In the genomic region with DNA sequence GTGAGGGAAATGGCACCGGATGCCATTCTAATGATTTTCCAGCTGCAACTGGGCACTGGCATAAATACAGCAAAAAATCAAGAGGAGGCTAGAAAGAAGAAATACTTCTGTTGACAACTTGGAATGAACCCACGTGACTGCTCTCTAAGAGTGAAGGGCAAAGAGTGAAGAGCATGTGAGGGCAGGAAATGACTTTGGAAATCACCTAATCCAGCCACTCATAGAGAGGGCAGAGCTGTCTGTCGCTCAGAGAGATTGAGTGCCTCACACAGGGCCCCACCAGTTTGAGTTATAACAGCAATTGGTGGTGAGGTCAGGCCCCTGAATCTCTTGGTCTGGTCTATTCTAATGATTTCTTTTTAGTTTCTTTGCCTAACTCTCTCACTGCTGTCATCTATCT, we compare ENCODE assay signal across 10 cellular contexts. TPM values are rescaled to one million over a fixed set of nuclear protein-coding genes. Genes with fewer than 3 reads are reported as not detected.
DNase-seq lines count a peak whose midpoint lies in the region; ATAC-seq, FAIRE-seq and TF ChIP-seq lines count a peak whose summit lies in the region.
"Had no signal": no experiment of that assay in that cellular context is flagged by ENCODE, and none has a peak within 500 bp of the region (broad histone marks: within the 10 kb centered on the region; RNA-seq: fewer than 3 reads in every experiment).

No MANE protein-coding gene starts in this region.

- H4K20me1 ChIP-seq in hepatocyte (ENCODE audit: insufficient read depth, poor library complexity, severe bottlenecking): no peaks in the 10 kb centered on the region

- H3K9me3 ChIP-seq in hepatocyte (ENCODE audit: low read depth): no peaks in the 10 kb centered on the region

- peak; percentile 60 for DNase-seq in A172 (ENCODE audit: low spot score)
- DNase-seq in T-helper 9 cell: peak; percentile 23
- peak; percentile 73 for DNase-seq in hepatocyte (ENCODE audit: low spot score)
- DNase-seq in NCI-H2081 (lab: John Stamatoyannopoulos, UW): no peak
- DNase-seq in GM19239 (ENCODE audit: insufficient read length, low spot score): no peak
- DNase-seq in inferior parietal cortex (ENCODE audit: extremely low spot score): no peak
- DNase-seq: DND-41, NCI-H1048 had no signal

- H3K36me3 ChIP-seq in hepatocyte (replicated peaks; ENCODE audit: insufficient read depth, low read depth): no peaks in the 10 kb centered on the region

- ATAC-seq in GM21423 (IDR thresholded peaks at IDR 0.05; ENCODE audit: unreplicated experiment) (peak; percentile 30), GM18517 (IDR thresholded peaks at IDR 0.05; ENCODE audit: unreplicated experiment) (no peak)

- no peaks in the 10 kb centered on the region for H3K27me3 ChIP-seq in hepatocyte

- WGBS in hepatocyte (ENCODE audit: low lambda C conversion rate, missing lambda C conversion rate): 44% methylated on average over 3 of the region's 3 CpGs

- no peaks in the 10 kb centered on the region for H3K79me2 ChIP-seq in hepatocyte

- H3K4me1 ChIP-seq in hepatocyte (ENCODE audit: insufficient read depth): peaks cover 15% of the 10 kb centered on the region

- no peak for TF ChIP-seq CTCF in hepatocyte (IDR thresholded peaks at IDR 0.05; ENCODE audit: poor library complexity)

- no peak overlapping the region for H2AFZ ChIP-seq in hepatocyte

- H3K4me3 ChIP-seq in hepatocyte: no peak overlapping the region

- no peak overlapping the region for H3K27ac ChIP-seq in hepatocyte

- no peak for FAIRE-seq in GM19239 (lab: Jason Lieb, UNC)

- no peak overlapping the region for H3K4me2 ChIP-seq in hepatocyte

- no peaks in the 10 kb centered on the region for H3K9me2 ChIP-seq in hepatocyte (replicated peaks; ENCODE audit: insufficient read depth)

RNA-seq across cellular contexts. Expression of gene NEDD9, which starts 3.9 kb away (rescaled TPM):
- 13.3 and 18.3 TPM in 2 replicates for total RNA-seq in A172 (2014; rRNA removed; shearing (Covaris generic))
- total RNA-seq in hepatocyte: 55.1 and 57.3 TPM in 2 replicates
- 59.3 and 67.1 TPM in 2 replicates for polyA plus RNA-seq in hepatocyte

Comparison
In these comparisons a context has a peak if more than half of its experiments do, and no peak if none do; other contexts are left out.
1. DNase-seq: peak in A172 (single experiment), T-helper 9 cell (single experiment) and hepatocyte (single experiment); none in NCI-H2081 (0 of 2), GM19239 (single experiment) and inferior parietal cortex (single experiment).